ENCODE assay signal across 14 cellular contexts in genomic region chr1:178101654-178102053, GRCh38. TPM values are rescaled to one million over a fixed set of nuclear protein-coding genes. Genes with fewer than 3 reads are reported as not detected.
DNase-seq lines count a peak whose midpoint lies in the region; ATAC-seq and TF ChIP-seq lines count a peak whose summit lies in the region.
"Had no signal": no experiment of that assay in that cellular context is flagged by ENCODE, and none has a peak within 500 bp of the region (broad histone marks: within the 10 kb centered on the region; RNA-seq: fewer than 3 reads in every experiment).

No MANE protein-coding gene starts in this region.

- H3K9me3 ChIP-seq in ovary = no peaks in the 10 kb centered on the region

- TF ChIP-seq CTCF in endothelial cell (IDR thresholded peaks at IDR 0.05; ENCODE audit: unreplicated experiment) = no peak
- TF ChIP-seq CTCF in WTC11 (IDR thresholded peaks at IDR 0.05) = no peak
- TF ChIP-seq CTCF in ovary (IDR thresholded peaks at IDR 0.05) = no peak

- H3K27ac ChIP-seq in ovary = no peak overlapping the region

- no peaks in the 10 kb centered on the region for H3K36me3 Mint-ChIP-seq in endothelial cell (ENCODE audit: low read depth, unreplicated experiment)
- no peaks in the 10 kb centered on the region for H3K36me3 Mint-ChIP-seq in stimulated activated effector memory CD8-positive, alpha-beta T cell treated with anti-CD3 and anti-CD28 coated beads, Interleukin-12 subunit alpha, Interleukin-12 subunit beta, amount 100 ng/mL, for 72 hours
- no peaks in the 10 kb centered on the region for H3K36me3 Mint-ChIP-seq in WTC11
- H3K36me3 Mint-ChIP-seq: activated naive CD4-positive, alpha-beta T cell treated with anti-CD3 and anti-CD28 coated beads, Interleukin-2, amount 10 ng/mL, durations not matched to agents 7 days and 5 days had no signal

- peaks cover 32% of the 10 kb centered on the region for H3K4me1 Mint-ChIP-seq in endothelial cell (ENCODE audit: unreplicated experiment)
- no peaks in the 10 kb centered on the region for H3K4me1 Mint-ChIP-seq in stimulated activated effector memory CD8-positive, alpha-beta T cell treated with anti-CD3 and anti-CD28 coated beads, Interleukin-12 subunit alpha, Interleukin-12 subunit beta, amount 100 ng/mL, for 72 hours
- peaks cover 42% of the 10 kb centered on the region for H3K4me1 Mint-ChIP-seq in WTC11
- H3K4me1 Mint-ChIP-seq: activated naive CD4-positive, alpha-beta T cell treated with anti-CD3 and anti-CD28 coated beads, Interleukin-2, amount 10 ng/mL, durations not matched to agents 7 days and 5 days had no signal

- H3K4me3 Mint-ChIP-seq in endothelial cell (ENCODE audit: unreplicated experiment) (peak overlapping the region; percentile 47), WTC11 (no peak overlapping the region)
- no peak overlapping the region for H3K4me3 Mint-ChIP-seq in stimulated activated effector memory CD8-positive, alpha-beta T cell treated with anti-CD3 and anti-CD28 coated beads, Interleukin-12 subunit alpha, Interleukin-12 subunit beta, amount 100 ng/mL, for 72 hours
- H3K4me3 Mint-ChIP-seq: activated naive CD4-positive, alpha-beta T cell treated with anti-CD3 and anti-CD28 coated beads, Interleukin-2, amount 10 ng/mL, durations not matched to agents 7 days and 5 days; T-helper 1 cell treated with Interleukin-12 subunit alpha and Interleukin-12 subunit beta and Interleukin-4 antibody, amounts not matched to agents 30 μg/mL and 1 μg/mL, for 36 hours had no signal

- POLR2A ChIA-PET in WTC11 (lab: Charles Lee) = no interaction called here

- H3K27me3 ChIP-seq in ovary = no peaks in the 10 kb centered on the region

- TF ChIP-seq POLR2A in ovary (IDR thresholded peaks at IDR 0.05) = no peak

- no peaks in the 10 kb centered on the region for H3K36me3 ChIP-seq in ovary

- DNase-seq in AG20443 (ENCODE audit: low spot score) = peak; percentile 19
- peak; percentile 50 for DNase-seq in M059J (ENCODE audit: low read depth)
- DNase-seq in endothelial cell (ENCODE audit: low spot score) = no peak
- DNase-seq in lung microvascular endothelial cell (ENCODE audit: low read depth in 2 of 2) = peak; percentile 71 to 86
- DNase-seq in stimulated activated effector memory CD8-positive, alpha-beta T cell treated with anti-CD3 and anti-CD28 coated beads, Interleukin-12 subunit alpha, Interleukin-12 subunit beta, amount 100 ng/mL, for 72 hours (ENCODE audit: low spot score in 2 of 2) = no peak
- DNase-seq in WTC11 (ENCODE audit: low spot score) = no peak
- DNase-seq in ovary = no peak
- DNase-seq: activated CD4-positive, CD25-positive, alpha-beta regulatory T cell treated with anti-CD3 and anti-CD28 coated beads, Interleukin-2, amount 50 U/mL, for 72 hours; activated naive CD4-positive, alpha-beta T cell treated with anti-CD3 and anti-CD28 coated beads, Interleukin-2, amount 10 ng/mL, durations not matched to agents 7 days and 5 days; AML-193; NCI-H82; stimulated activated naive CD8-positive, alpha-beta T cell treated with anti-CD3 and anti-CD28 coated beads, Interleukin-15, Interleukin-2, amounts not matched to agents 100 U/mL and 50 U/mL, for 24 hours had no signal

- CTCF ChIA-PET in WTC11 (lab: Charles Lee) = interaction anchor here (0.6 to 1.6 kb wide), 5 partner anchors 8 to 157 kb away, joined by 3 to 5 read pairs (median 3); partner anchors contain the start of gene RASAL2

- peaks cover 1% of the 10 kb centered on the region for H3K4me1 ChIP-seq in ovary (ENCODE audit: insufficient read depth)

- peak overlapping the region; percentile 80 for H3K27ac Mint-ChIP-seq in endothelial cell (ENCODE audit: unreplicated experiment)
- H3K27ac Mint-ChIP-seq in stimulated activated effector memory CD8-positive, alpha-beta T cell treated with anti-CD3 and anti-CD28 coated beads, Interleukin-12 subunit alpha, Interleukin-12 subunit beta, amount 100 ng/mL, for 72 hours = no peak overlapping the region
- H3K27ac Mint-ChIP-seq in WTC11 = no peak overlapping the region
- H3K27ac Mint-ChIP-seq: activated naive CD4-positive, alpha-beta T cell treated with anti-CD3 and anti-CD28 coated beads, Interleukin-2, amount 10 ng/mL, durations not matched to agents 7 days and 5 days; T-helper 1 cell treated with Interleukin-12 subunit alpha and Interleukin-12 subunit beta and Interleukin-4 antibody, amounts not matched to agents 30 μg/mL and 1 μg/mL, for 36 hours had no signal

- no peak overlapping the region for H3K4me3 ChIP-seq in ovary

- H3K9me3 Mint-ChIP-seq in endothelial cell (ENCODE audit: unreplicated experiment) = no peaks in the 10 kb centered on the region
- no peaks in the 10 kb centered on the region for H3K9me3 Mint-ChIP-seq in stimulated activated effector memory CD8-positive, alpha-beta T cell treated with anti-CD3 and anti-CD28 coated beads, Interleukin-12 subunit alpha, Interleukin-12 subunit beta, amount 100 ng/mL, for 72 hours
- H3K9me3 Mint-ChIP-seq in WTC11 = no peaks in the 10 kb centered on the region
- H3K9me3 Mint-ChIP-seq: activated naive CD4-positive, alpha-beta T cell treated with anti-CD3 and anti-CD28 coated beads, Interleukin-2, amount 10 ng/mL, durations not matched to agents 7 days and 5 days; T-helper 1 cell treated with Interleukin-12 subunit alpha and Interleukin-12 subunit beta and Interleukin-4 antibody, amounts not matched to agents 30 μg/mL and 1 μg/mL, for 36 hours had no signal

- intact Hi-C loops in ovary (cut with DNase I) = no loop called here

- no peak for ATAC-seq in stimulated activated effector memory CD8-positive, alpha-beta T cell treated with anti-CD3 and anti-CD28 coated beads, Interleukin-12 subunit alpha, Interleukin-12 subunit beta, amount 100 ng/mL, for 72 hours
- ATAC-seq in WTC11 (no peak), HG02759 (IDR thresholded peaks at IDR 0.05; ENCODE audit: unreplicated experiment) (no peak)
- ATAC-seq: stimulated activated naive CD8-positive, alpha-beta T cell treated with anti-CD3 and anti-CD28 coated beads, Interleukin-15, Interleukin-2, amounts not matched to agents 100 U/mL and 50 U/mL, for 24 hours had no signal

- 9 to 17% (median 10%) methylated on average over 1 of the region's 1 CpG for WGBS in ovary, 3 donors

- no peak for TF ChIP-seq EP300 in ovary (IDR thresholded peaks at IDR 0.05)

- no peaks in the 10 kb centered on the region for H3K27me3 Mint-ChIP-seq in endothelial cell (ENCODE audit: unreplicated experiment)
- H3K27me3 Mint-ChIP-seq in WTC11 (ENCODE audit: low read depth) = no peaks in the 10 kb centered on the region
- H3K27me3 Mint-ChIP-seq: activated naive CD4-positive, alpha-beta T cell treated with anti-CD3 and anti-CD28 coated beads, Interleukin-2, amount 10 ng/mL, durations not matched to agents 7 days and 5 days had no signal

TF ChIP-seq in WTC11, 78 proteins besides CTCF, POLR2A, EP300 and RAD21 (continues in another document):
- no peak for TF ChIP-seq ETV6 (CRISPR knock-in tag; IDR thresholded peaks at IDR 0.05)
- no peak for TF ChIP-seq ARID4B (CRISPR knock-in tag; IDR thresholded peaks at IDR 0.05; ENCODE audit: borderline replicate concordance)
- no peak for TF ChIP-seq USF1 (CRISPR knock-in tag; IDR thresholded peaks at IDR 0.05)
- TF ChIP-seq ZNF396 (CRISPR knock-in tag; IDR thresholded peaks at IDR 0.05; ENCODE audit: borderline replicate concordance) = no peak

RNA-seq across cellular contexts. Expression of gene RASAL2, which starts 7.8 kb away (rescaled TPM):
- 9.7 and 14.8 TPM in 2 replicates for total RNA-seq in M059J (2014; rRNA removed; shearing (Covaris generic))
- total RNA-seq in endothelial cell (ENCODE audit: unreplicated experiment) (82.1 TPM), lung microvascular endothelial cell (11.8 and 13.1 TPM in 2 replicates), WTC11 (2021) (25.7 to 29.5 TPM (median 27.5 TPM) in 3 replicates), ovary (10 to 100 TPM in 5 of 7 donors, 1 to 10 TPM in 2; 7.5 to 20.5 (median 11.5) TPM)
- polyA plus RNA-seq in ovary = 10 to 100 TPM in 1 of 2 donors, 1 to 10 TPM in 1; 4.2 to 15.5 TPM

Comparison
In these comparisons a context has a peak if more than half of its experiments do, and no peak if none do; other contexts are left out.
1. DNase-seq: peak in AG20443 (single experiment), M059J (single experiment) and lung microvascular endothelial cell (2 of 2); none in endothelial cell (single experiment), stimulated activated effector memory CD8-positive, alpha-beta T cell treated with anti-CD3 and anti-CD28 coated beads, Interleukin-12 subunit alpha, Interleukin-12 subunit beta, amount 100 ng/mL, for 72 hours (0 of 2), WTC11 (single experiment) and ovary (0 of 5).